14 cellular contexts compared by ENCODE assay signal in genomic region chr21:15825699-15826098, GRCh38.
DNase-seq lines count a peak whose midpoint lies in the region; ATAC-seq and TF ChIP-seq lines count a peak whose summit lies in the region.
"Had no signal": no experiment of that assay in that cellular context is flagged by ENCODE, and none has a peak within 500 bp of the region (broad histone marks: within the 10 kb centered on the region; RNA-seq: fewer than 3 reads in every experiment).

No MANE protein-coding gene starts in this region.

- H3K79me2 ChIP-seq in Karpas-422 (ENCODE audit: low read length), result peaks cover 57% of the 10 kb centered on the region

- no peaks in the 10 kb centered on the region for H4K20me1 ChIP-seq in Karpas-422 (ENCODE audit: insufficient read depth, low read depth, low read length)

- H3K27ac ChIP-seq in Karpas-422 (ENCODE audit: low read length), result peak overlapping the region; percentile 67
- H3K27ac ChIP-seq: Peyer's patch had no signal

- H3K36me3 Mint-ChIP-seq in natural killer cell treated with Interleukin-12 subunit alpha and Interleukin-12 subunit beta and Interleukin-15 and Interleukin-18, amount 100 ng/mL, for 72 hours, result no peaks in the 10 kb centered on the region
- H3K36me3 Mint-ChIP-seq in natural killer cell, result no peaks in the 10 kb centered on the region
- peaks cover 15% of the 10 kb centered on the region for H3K36me3 Mint-ChIP-seq in type B pancreatic cell

- no peaks in the 10 kb centered on the region for H3K9me2 ChIP-seq in Karpas-422 (replicated peaks; ENCODE audit: insufficient read depth, low read length)

- peaks cover 24% of the 10 kb centered on the region; the same call in 1 of the 2 replicates for H3K36me3 ChIP-seq in Karpas-422 (ENCODE audit: insufficient read depth, low read length)

- peak overlapping the region; percentile 52 for H3K4me2 ChIP-seq in Karpas-422 (ENCODE audit: low read depth, low read length, poor library complexity, severe bottlenecking)

- no peak overlapping the region for H3K4me3 Mint-ChIP-seq in natural killer cell treated with Interleukin-12 subunit alpha and Interleukin-12 subunit beta and Interleukin-15 and Interleukin-18, amount 100 ng/mL, for 72 hours
- H3K4me3 Mint-ChIP-seq in natural killer cell (no peak overlapping the region), type B pancreatic cell (no peak overlapping the region)
- H3K4me3 Mint-ChIP-seq: CD14-positive monocyte had no signal

- H3K4me3 ChIP-seq in Karpas-422 (ENCODE audit: low read length), result 0 out of 2 replicates have a peak overlapping the region, but pooled peaks have one; percentile 17
- H3K4me3 ChIP-seq: GM12878, K562, Peyer's patch had no signal

- H3K4me1 Mint-ChIP-seq in natural killer cell treated with Interleukin-12 subunit alpha and Interleukin-12 subunit beta and Interleukin-15 and Interleukin-18, amount 100 ng/mL, for 72 hours (ENCODE audit: low read depth in 2 of 2), result peaks cover 17 to 24% of the 10 kb centered on the region in 2 donors
- H3K4me1 Mint-ChIP-seq in natural killer cell (peaks cover 22 to 25% of the 10 kb centered on the region in 2 donors), type B pancreatic cell (ENCODE audit: unreplicated experiment) (no peaks in the 10 kb centered on the region)
- H3K4me1 Mint-ChIP-seq: CD14-positive monocyte had no signal

- peak overlapping the region; percentile 15 to 28 for H3K27ac Mint-ChIP-seq in natural killer cell treated with Interleukin-12 subunit alpha and Interleukin-12 subunit beta and Interleukin-15 and Interleukin-18, amount 100 ng/mL, for 72 hours
- peak overlapping the region in 1 of 2 donors; percentile 45 for H3K27ac Mint-ChIP-seq in natural killer cell
- H3K27ac Mint-ChIP-seq in type B pancreatic cell, result peak overlapping the region; percentile 6

- TF ChIP-seq POLR2A in GM18505 (IDR thresholded peaks at IDR 0.05; ENCODE audit: borderline replicate concordance, extremely low read depth, insufficient read depth, insufficient read length), result no peak

- no peak overlapping the region for H3K9ac ChIP-seq in Karpas-422 (ENCODE audit: low read length)

- H3K9me3 Mint-ChIP-seq in natural killer cell treated with Interleukin-12 subunit alpha and Interleukin-12 subunit beta and Interleukin-15 and Interleukin-18, amount 100 ng/mL, for 72 hours, result no peaks in the 10 kb centered on the region
- H3K9me3 Mint-ChIP-seq in natural killer cell (no peaks in the 10 kb centered on the region), type B pancreatic cell (no peaks in the 10 kb centered on the region)
- H3K9me3 Mint-ChIP-seq: CD14-positive monocyte had no signal

- no peak for TF ChIP-seq CTCF in natural killer cell (IDR thresholded peaks at IDR 0.05)
- no peak for TF ChIP-seq CTCF in type B pancreatic cell (conservative IDR thresholded peaks at IDR 0.05)

- intact Hi-C loops in natural killer cell (cut with micrococcal nuclease), result no loop called here

- H3K9me3 ChIP-seq in Karpas-422 (ENCODE audit: low read length), result no peaks in the 10 kb centered on the region
- H3K9me3 ChIP-seq: Peyer's patch had no signal

- H3K27me3 ChIP-seq in Karpas-422 (ENCODE audit: low read length), result no peaks in the 10 kb centered on the region
- H3K27me3 ChIP-seq: Peyer's patch had no signal

- H2AFZ ChIP-seq in Karpas-422 (ENCODE audit: low read length), result no peak overlapping the region

- peaks cover 57% of the 10 kb centered on the region for H3K4me1 ChIP-seq in Karpas-422 (ENCODE audit: low read length)
- H3K4me1 ChIP-seq: Peyer's patch had no signal

- H3K27me3 Mint-ChIP-seq in natural killer cell treated with Interleukin-12 subunit alpha and Interleukin-12 subunit beta and Interleukin-15 and Interleukin-18, amount 100 ng/mL, for 72 hours, result no peaks in the 10 kb centered on the region
- H3K27me3 Mint-ChIP-seq in natural killer cell (ENCODE audit: low read depth in 2 of 2), result no peaks in the 10 kb centered on the region
- no peaks in the 10 kb centered on the region for H3K27me3 Mint-ChIP-seq in type B pancreatic cell

- no peak for DNase-seq in natural killer cell treated with Interleukin-12 subunit alpha and Interleukin-12 subunit beta and Interleukin-15 and Interleukin-18, amount 100 ng/mL, for 72 hours (ENCODE audit: low spot score)
- DNase-seq in natural killer cell, result no peak
- DNase-seq in Karpas-422, result peak; percentile 52
- DNase-seq in myocyte (ENCODE audit: low read depth), result peak; percentile 22
- DNase-seq in type B pancreatic cell (ENCODE audit: extremely low spot score, unreplicated experiment), result no peak
- no peak for DNase-seq in DMS114 treated with DMSO at 0.1 percent for 48 hours (lab: John Stamatoyannopoulos, UW; ENCODE audit: unreplicated experiment)
- DNase-seq: NCI-H187, NCI-H2107 had no signal

- ATAC-seq in natural killer cell treated with Interleukin-12 subunit alpha and Interleukin-12 subunit beta and Interleukin-15 and Interleukin-18, amount 100 ng/mL, for 72 hours, result no peak
- no peak for ATAC-seq in natural killer cell
- no peak for ATAC-seq in GM18505 (IDR thresholded peaks at IDR 0.05; ENCODE audit: unreplicated experiment)
- no peak for ATAC-seq in GM19463 (IDR thresholded peaks at IDR 0.05; ENCODE audit: unreplicated experiment)

Comparison
In these comparisons a context has a peak if more than half of its experiments do, and no peak if none do; other contexts are left out.
1. DNase-seq: peak in Karpas-422 (single experiment) and myocyte (single experiment); none in natural killer cell treated with Interleukin-12 subunit alpha and Interleukin-12 subunit beta and Interleukin-15 and Interleukin-18, amount 100 ng/mL, for 72 hours (single experiment), natural killer cell (single experiment), type B pancreatic cell (single experiment) and DMS114 treated with DMSO at 0.1 percent for 48 hours (single experiment).